ENCODE assay signal across 8 cellular contexts in the genomic region with DNA sequence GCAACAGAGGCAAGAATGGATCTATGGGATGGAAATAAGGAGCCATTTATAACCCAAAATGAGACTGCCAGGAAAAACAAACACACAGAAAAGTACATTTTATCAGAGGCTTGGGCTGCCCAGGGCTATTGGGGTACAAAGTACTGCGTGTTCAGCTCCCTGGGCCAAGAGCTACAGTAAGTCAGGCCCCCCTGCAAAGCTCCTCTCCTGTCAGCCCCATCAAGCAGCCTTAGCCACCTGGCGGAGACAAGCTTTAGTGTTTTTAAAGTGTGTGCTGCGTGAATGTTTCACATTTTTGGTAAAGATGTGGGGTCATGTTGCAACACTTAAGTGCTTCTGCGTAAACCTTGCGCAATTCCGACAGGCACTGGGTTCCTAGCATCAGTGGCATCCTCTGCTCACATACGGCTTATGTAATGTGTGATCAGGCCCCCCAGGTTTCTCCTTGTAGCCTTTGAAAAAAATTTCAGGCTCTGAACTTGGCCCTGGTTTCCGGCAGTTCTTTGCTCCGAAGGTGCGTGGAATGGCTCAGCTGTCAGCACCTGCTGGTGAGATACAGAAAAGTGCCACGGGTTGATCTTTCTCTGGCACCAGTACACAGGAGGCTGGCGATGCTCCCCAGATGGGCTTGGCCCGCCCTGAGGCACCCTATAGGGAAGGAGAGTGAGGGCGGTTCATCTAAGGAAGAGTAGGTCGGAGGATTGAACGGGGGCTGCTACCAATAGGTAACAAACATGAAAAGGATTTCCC.
A peak's percentile ranks its signal among the peaks of the same experiment; 100 is the strongest.
DNase-seq lines count a peak whose midpoint lies in the region; ATAC-seq and TF ChIP-seq lines count a peak whose summit lies in the region.

No MANE protein-coding gene starts in this region.

- TF ChIP-seq RAD21 in HCT116 (IDR thresholded peaks at IDR 0.05; ENCODE audit: low read depth): no peak

- BruUV-seq in HCT116 (replicated peaks; lab: Mats Ljungman, UMichigan): no TSS peak

- no peak for TF ChIP-seq POLR2A in HCT116 (IDR thresholded peaks at IDR 0.05; ENCODE audit: borderline replicate concordance, extremely low read depth, insufficient read depth, insufficient read length)

- 0 out of 2 replicates have a peak, but pooled peaks have one; percentile 32 for ATAC-seq in HCT116

- H3K27me3 ChIP-seq in HCT116 (ENCODE audit: insufficient read depth, low read length) (no peaks in the 10 kb centered on the region), skeletal muscle satellite cell (ENCODE audit: control insufficient read depth, insufficient read depth, low read length) (no peaks in the 10 kb centered on the region)

- POLR2A ChIA-PET in HCT116 (lab: Charles Lee): no interaction called here

- H3K27me3 Mint-ChIP-seq in activated T-cell treated with anti-CD3 and anti-CD28 coated beads, Interleukin-2, amount 50 U/mL, for 24 hours: no peaks in the 10 kb centered on the region

- H3K4me3 ChIP-seq in HCT116 (replicated peaks in 1 of 2; ENCODE audit: low read depth in 1 of 2, low read length in 2 of 2): no peak overlapping the region
- H3K4me3 ChIP-seq in skeletal muscle satellite cell (ENCODE audit: low read length): no peak overlapping the region

- no peak for TF ChIP-seq CTCF in HCT116 (IDR thresholded peaks at IDR 0.05 in 2 of 3, conservative IDR thresholded peaks at IDR 0.05 in 1 of 3; ENCODE audit: borderline replicate concordance in 1 of 3, insufficient read depth in 1 of 3, low read depth in 2 of 3, low read length in 2 of 3)

- H3K36me3 Mint-ChIP-seq in activated T-cell treated with anti-CD3 and anti-CD28 coated beads, Interleukin-2, amount 50 U/mL, for 24 hours (ENCODE audit: low read depth): no peaks in the 10 kb centered on the region

- H3K9me2 ChIP-seq in HCT116 (ENCODE audit: insufficient read depth): no peaks in the 10 kb centered on the region

- H3K27ac Mint-ChIP-seq in activated T-cell treated with anti-CD3 and anti-CD28 coated beads, Interleukin-2, amount 50 U/mL, for 24 hours: no peak overlapping the region

- RAD21 ChIA-PET in HCT116 (lab: Charles Lee; ENCODE audit: low non-redundant PET in 1 of 2, low total read pairs in 2 of 2, uncharacterized antibody in 2 of 2, unreplicated experiment in 2 of 2): no interaction called here

- H2AFZ ChIP-seq in HCT116 (ENCODE audit: low read depth, low read length, poor library complexity, severe bottlenecking): no peak overlapping the region

- H3K4me2 ChIP-seq in HCT116 (ENCODE audit: low read length) (no peak overlapping the region), skeletal muscle satellite cell (ENCODE audit: low read length) (peak overlapping the region; percentile 0)

- H3K9me3 ChIP-seq in HCT116 (ENCODE audit: control insufficient read depth in 1 of 2, insufficient read depth in 1 of 2, low read depth in 1 of 2, low read length in 2 of 2) (no peaks in the 10 kb centered on the region), skeletal muscle satellite cell (replicated peaks; ENCODE audit: low read length) (no peaks in the 10 kb centered on the region)

- no peaks in the 10 kb centered on the region for H3K79me2 ChIP-seq in HCT116 (ENCODE audit: insufficient read depth, low read length)

- no peaks in the 10 kb centered on the region for H3K9me3 Mint-ChIP-seq in activated T-cell treated with anti-CD3 and anti-CD28 coated beads, Interleukin-2, amount 50 U/mL, for 24 hours

- intact Hi-C loops in HCT116 (cut with micrococcal nuclease): no loop called here
- intact Hi-C loops in cardiac septum (cut with DNase I): loop anchor here (2.0 to 5.0 kb wide), 3 partner anchors 47 to 250 kb away; partner anchors contain the start of gene NUDT4

- H3K4me3 Mint-ChIP-seq in activated T-cell treated with anti-CD3 and anti-CD28 coated beads, Interleukin-2, amount 50 U/mL, for 24 hours: no peak overlapping the region

- H3K36me3 ChIP-seq in HCT116 (ENCODE audit: control insufficient read depth in 1 of 2, insufficient read depth in 2 of 2, low read length in 2 of 2) (no peaks in the 10 kb centered on the region), skeletal muscle satellite cell (ENCODE audit: insufficient read depth, low read length) (no peaks in the 10 kb centered on the region)

- H3K4me1 Mint-ChIP-seq in activated T-cell treated with anti-CD3 and anti-CD28 coated beads, Interleukin-2, amount 50 U/mL, for 24 hours (ENCODE audit: low read depth): no peaks in the 10 kb centered on the region

- no peaks in the 10 kb centered on the region for H3K4me1 ChIP-seq in HCT116 (ENCODE audit: control insufficient read depth in 1 of 2, insufficient read depth in 2 of 2, low read length in 2 of 2)
- peaks cover 14% of the 10 kb centered on the region for H3K4me1 ChIP-seq in skeletal muscle satellite cell (ENCODE audit: control insufficient read depth, insufficient read depth, low read length)

- DNase-seq in HCT116 (ENCODE audit: low read depth, low spot score) (no peak), SIG-M5 (lab: John Stamatoyannopoulos, UW) (peak; percentile 76), cardiac septum (ENCODE audit: low spot score) (peak; percentile 86), HPDE6-E6E7 (ENCODE audit: extremely low spot score) (no peak), NCI-H82 (lab: John Stamatoyannopoulos, UW) (no peak), mesenteric fat pad (ENCODE audit: low spot score) (no peak)
- no peak for DNase-seq in activated T-cell treated with anti-CD3 and anti-CD28 coated beads, Interleukin-2, amount 50 U/mL, for 24 hours

- H4K20me1 ChIP-seq in HCT116 (ENCODE audit: insufficient read depth): no peaks in the 10 kb centered on the region

- H3K27ac ChIP-seq in HCT116 (ENCODE audit: low read depth, low read length): no peak overlapping the region

- H3K9ac ChIP-seq in HCT116 (ENCODE audit: low read length) (no peak overlapping the region), skeletal muscle satellite cell (ENCODE audit: low read depth, low read length) (no peak overlapping the region)

- CTCF ChIA-PET in HCT116 (lab: Charles Lee): no interaction called here

TF ChIP-seq in HCT116, 20 proteins besides CTCF, POLR2A, EP300 and RAD21:
- TF ChIP-seq CEBPB (IDR thresholded peaks at IDR 0.05; ENCODE audit: low read depth): 0 out of 2 replicates have a peak, but pooled peaks have one; percentile 30
- TF ChIP-seq POLR2AphosphoS5 (IDR thresholded peaks at IDR 0.05; ENCODE audit: low read depth, low read length): no peak
- TF ChIP-seq YY1 (IDR thresholded peaks at IDR 0.05; ENCODE audit: extremely low read depth, insufficient replicate concordance, low read depth, low read length): no peak

Comparison
In these comparisons a context has a peak if more than half of its experiments do, and no peak if none do; other contexts are left out.
1. DNase-seq: peak in SIG-M5 (single experiment) and cardiac septum (single experiment); none in HCT116 (single experiment), HPDE6-E6E7 (single experiment), activated T-cell treated with anti-CD3 and anti-CD28 coated beads, Interleukin-2, amount 50 U/mL, for 24 hours (single experiment), NCI-H82 (single experiment) and mesenteric fat pad (single experiment).